Comparison of ENCODE assay signal across 16 cellular contexts in genomic region chr7:142787034-142787768, GRCh38. TPM values are rescaled to one million over a fixed set of nuclear protein-coding genes. Genes with fewer than 3 reads are reported as not detected.
DNase-seq lines count a peak whose midpoint lies in the region; ATAC-seq and TF ChIP-seq lines count a peak whose summit lies in the region.
"Had no signal": no experiment of that assay in that cellular context is flagged by ENCODE, and none has a peak within 500 bp of the region (broad histone marks: within the 10 kb centered on the region; RNA-seq: fewer than 3 reads in every experiment).

No MANE protein-coding gene starts in this region.

- no peaks in the 10 kb centered on the region for H3K79me2 ChIP-seq in mammary epithelial cell (ENCODE audit: insufficient read depth, low read length)

- in situ Hi-C loops in mammary epithelial cell (cut with MboI; ENCODE audit: low sequenced_read_pairs in 2 of 2): loop anchor here in 1 of 2 donors (10.0 kb wide), 2 partner anchors 162 to 252 kb away; no protein-coding TSS in a partner anchor

- CTCF ChIA-PET in mammary epithelial cell (lab: Charles Lee; ENCODE audit: low non-redundant PET): no interaction called here

- no peak for DNase-seq in stimulated activated naive CD8-positive, alpha-beta T cell treated with anti-CD3 and anti-CD28 coated beads, Interleukin-15, Interleukin-2, amounts not matched to agents 100 U/mL and 50 U/mL, for 24 hours
- DNase-seq in activated CD8-positive, alpha-beta memory T cell treated with anti-CD3 and anti-CD28 coated beads, Interleukin-2, amount 50 U/mL, for 4 hours: peak; percentile 21
- DNase-seq in NCI-H2171 treated with DMSO at 0.1 percent for 48 hours (lab: John Stamatoyannopoulos, UW) (no peak), GDM1 (lab: John Stamatoyannopoulos, UW) (no peak), NCI-H146 (lab: John Stamatoyannopoulos, UW) (no peak), mammary epithelial cell (no peak)
- DNase-seq: caudate nucleus, KBM-7, mucosa of descending colon, NCI-H510A treated with DMSO at 0.1 percent for 48 hours had no signal

- H3K4me3 ChIP-seq in mononuclear cell (ENCODE audit: low read length) (peak overlapping the region; percentile 60), mammary epithelial cell (replicated peaks in 1 of 3; ENCODE audit: insufficient read depth in 1 of 3, low read depth in 2 of 3, low read length in 3 of 3) (no peak overlapping the region)
- H3K4me3 ChIP-seq: mucosa of descending colon had no signal

- intact Hi-C loops in mammary epithelial cell (cut with micrococcal nuclease): loop anchor here (10.0 kb wide), 1 partner anchor 432 kb away; no protein-coding TSS in a partner anchor

- no peaks in the 10 kb centered on the region for H4K20me1 ChIP-seq in mammary epithelial cell (ENCODE audit: insufficient read depth, low read length)

- H3K27ac Mint-ChIP-seq in stimulated activated naive CD8-positive, alpha-beta T cell treated with anti-CD3 and anti-CD28 coated beads, Interleukin-15, Interleukin-2, amounts not matched to agents 100 ng/mL and 50 ng/mL, for 24 hours: peak overlapping the region; percentile 100

- H3K27me3 ChIP-seq in mononuclear cell (ENCODE audit: insufficient read depth, low read length) (no peaks in the 10 kb centered on the region), mammary epithelial cell (ENCODE audit: insufficient read depth, low read length) (no peaks in the 10 kb centered on the region)

- no TSS peak for BruUV-seq in mammary epithelial cell (replicated peaks; lab: Mats Ljungman, UMichigan)

- dilution Hi-C loops in mammary epithelial cell (cut with HindIII; ENCODE audit: low sequenced_read_pairs): loop anchor here (5.0 kb wide), 1 partner anchor 255 kb away; no protein-coding TSS in a partner anchor

- H3K27ac ChIP-seq in mammary epithelial cell (ENCODE audit: insufficient read depth, low read depth, low read length): no peak overlapping the region

- no peak for TF ChIP-seq CTCF in mammary epithelial cell (conservative IDR thresholded peaks at IDR 0.05 in 1 of 2, IDR thresholded peaks at IDR 0.05 in 1 of 2; ENCODE audit: extremely low read depth in 1 of 2, insufficient read depth in 1 of 2, low read depth in 1 of 2, low read length in 2 of 2)

- H3K4me1 ChIP-seq in mononuclear cell (ENCODE audit: insufficient read depth, low read length): peaks cover 24% of the 10 kb centered on the region
- no peaks in the 10 kb centered on the region for H3K4me1 ChIP-seq in mammary epithelial cell (ENCODE audit: insufficient read depth, low read length)

- H3K9me3 ChIP-seq in mononuclear cell (ENCODE audit: low read depth, low read length): no peaks in the 10 kb centered on the region
- no peaks in the 10 kb centered on the region for H3K9me3 ChIP-seq in mammary epithelial cell (replicated peaks; ENCODE audit: insufficient read depth, low read length)
- H3K9me3 ChIP-seq: mucosa of descending colon had no signal

- H3K9me3 Mint-ChIP-seq in stimulated activated naive CD8-positive, alpha-beta T cell treated with anti-CD3 and anti-CD28 coated beads, Interleukin-15, Interleukin-2, amounts not matched to agents 100 ng/mL and 50 ng/mL, for 24 hours: no peaks in the 10 kb centered on the region

- H3K4me1 Mint-ChIP-seq in stimulated activated naive CD8-positive, alpha-beta T cell treated with anti-CD3 and anti-CD28 coated beads, Interleukin-15, Interleukin-2, amounts not matched to agents 100 ng/mL and 50 ng/mL, for 24 hours (ENCODE audit: low read depth): peaks cover 35% of the 10 kb centered on the region

- no peak for ATAC-seq in stimulated activated naive CD8-positive, alpha-beta T cell treated with anti-CD3 and anti-CD28 coated beads, Interleukin-15, Interleukin-2, amounts not matched to agents 100 U/mL and 50 U/mL, for 24 hours
- ATAC-seq: activated CD4-positive, CD25-positive, alpha-beta regulatory T cell treated with anti-CD3 and anti-CD28 coated beads, Interleukin-2, amount 50 U/mL, for 24 hours; HCT116; mucosa of descending colon had no signal

- peak overlapping the region; percentile 99 for H3K4me3 Mint-ChIP-seq in stimulated activated naive CD8-positive, alpha-beta T cell treated with anti-CD3 and anti-CD28 coated beads, Interleukin-15, Interleukin-2, amounts not matched to agents 100 ng/mL and 50 ng/mL, for 24 hours

- no peak overlapping the region for H3K4me2 ChIP-seq in mammary epithelial cell (ENCODE audit: insufficient read depth, low read depth, low read length)

- WGBS in mammary epithelial cell (ENCODE audit: low coverage, missing lambda C conversion rate): 87% methylated on average over 6 of the region's 11 CpGs

- no peak overlapping the region for H3K9ac ChIP-seq in mammary epithelial cell (ENCODE audit: insufficient read depth, low read length)

- no peak overlapping the region for H2AFZ ChIP-seq in mammary epithelial cell (ENCODE audit: low read depth, low read length)

- no peaks in the 10 kb centered on the region for H3K36me3 ChIP-seq in mammary epithelial cell (ENCODE audit: insufficient read depth, low read length)

- H3K36me3 Mint-ChIP-seq in stimulated activated naive CD8-positive, alpha-beta T cell treated with anti-CD3 and anti-CD28 coated beads, Interleukin-15, Interleukin-2, amounts not matched to agents 100 ng/mL and 50 ng/mL, for 24 hours (ENCODE audit: low read depth): peaks cover 46% of the 10 kb centered on the region

- no peaks in the 10 kb centered on the region for H3K27me3 Mint-ChIP-seq in stimulated activated naive CD8-positive, alpha-beta T cell treated with anti-CD3 and anti-CD28 coated beads, Interleukin-15, Interleukin-2, amounts not matched to agents 100 ng/mL and 50 ng/mL, for 24 hours

RNA-seq across cellular contexts. Expression of gene PRSS2, which starts 16.4 kb away (rescaled TPM):
- total RNA-seq in mononuclear cell: not detected
- not detected for total RNA-seq in mammary epithelial cell
- not detected for polyA plus RNA-seq in mammary epithelial cell
- polyA minus RNA-seq in mammary epithelial cell: not detected
- total RNA-seq: frontal cortex, mucosa of descending colon had no signal
- polyA plus RNA-seq: BJ had no signal

RNA-seq across cellular contexts. Expression of gene PRSS1, which starts 37.9 kb away (rescaled TPM):
- 0.73 TPM for total RNA-seq in mononuclear cell
- not detected for total RNA-seq in mammary epithelial cell
- not detected for polyA plus RNA-seq in mammary epithelial cell
- not detected for polyA minus RNA-seq in mammary epithelial cell
- total RNA-seq: frontal cortex, mucosa of descending colon had no signal
- polyA plus RNA-seq: BJ had no signal
